In genomic region chr17:58382108-58382884, GRCh38 we compare ENCODE assay signal across 9 cellular contexts. TPM values are rescaled to one million over a fixed set of nuclear protein-coding genes. Genes with fewer than 3 reads are reported as not detected.
DNase-seq lines count a peak whose midpoint lies in the region; ATAC-seq and TF ChIP-seq lines count a peak whose summit lies in the region.
"Had no signal": no experiment of that assay in that cellular context is flagged by ENCODE, and none has a peak within 500 bp of the region (broad histone marks: within the 10 kb centered on the region; RNA-seq: fewer than 3 reads in every experiment).

No MANE protein-coding gene starts in this region.

- 0 out of 2 replicates have a peak overlapping the region, but pooled peaks have one; percentile 5 for H3K4me2 ChIP-seq in HCT116 (ENCODE audit: low read length)
- no peak overlapping the region for H3K4me2 ChIP-seq in neural progenitor cell

- H3K79me2 ChIP-seq in HCT116 (ENCODE audit: insufficient read depth, low read length) (peaks cover 96% of the 10 kb centered on the region), neural progenitor cell (ENCODE audit: low read depth) (no peaks in the 10 kb centered on the region)

- no peak overlapping the region for H3K4me3 ChIP-seq in HCT116 (replicated peaks in 1 of 2; ENCODE audit: low read depth in 1 of 2, low read length in 2 of 2)
- no peak overlapping the region for H3K4me3 ChIP-seq in neural progenitor cell

- peaks cover 0 to 7% of the 10 kb centered on the region in 2 experiments; a peak in 1 of 4 replicates for H3K36me3 ChIP-seq in HCT116 (ENCODE audit: control insufficient read depth in 1 of 2, insufficient read depth in 2 of 2, low read length in 2 of 2)
- H3K36me3 ChIP-seq in neural progenitor cell = no peaks in the 10 kb centered on the region

- RAD21 ChIA-PET in HCT116 (lab: Charles Lee; ENCODE audit: low non-redundant PET in 1 of 2, low total read pairs in 2 of 2, uncharacterized antibody in 2 of 2, unreplicated experiment in 2 of 2) = no interaction called here

- H3K4me1 Mint-ChIP-seq in WTC11 (peaks cover 25% of the 10 kb centered on the region), neural progenitor cell (peaks cover 26% of the 10 kb centered on the region)

- no peak for DNase-seq in HCT116 (ENCODE audit: low read depth, low spot score)
- DNase-seq in WTC11 (ENCODE audit: low spot score) = no peak
- DNase-seq in neural progenitor cell (ENCODE audit: low spot score) = no peak
- DNase-seq in effector CD8-positive, alpha-beta T cell (lab: John Stamatoyannopoulos, UW) = no peak
- no peak for DNase-seq in GM13976 (ENCODE audit: low spot score)
- DNase-seq: activated CD4-positive, alpha-beta T cell treated with anti-CD3 and anti-CD28 coated beads, Interleukin-2, amount 50 U/mL, for 48 hours had no signal

- CTCF ChIA-PET in HCT116 (lab: Charles Lee) = no interaction called here
- CTCF ChIA-PET in WTC11 (lab: Charles Lee) = interaction anchor here (0.5 to 1.9 kb wide), 2 partner anchors 35 to 562 kb away, joined by 3 to 4 read pairs; partner anchors contain the start of gene RNF43

- H3K4me3 Mint-ChIP-seq in WTC11 (no peak overlapping the region), neural progenitor cell (no peak overlapping the region)

- no peak overlapping the region for H3K9ac ChIP-seq in HCT116 (ENCODE audit: low read length)
- H3K9ac ChIP-seq in neural progenitor cell = no peak overlapping the region

- TF ChIP-seq RAD21 in HCT116 (IDR thresholded peaks at IDR 0.05; ENCODE audit: low read depth) = no peak

- TF ChIP-seq POLR2A in HCT116 (IDR thresholded peaks at IDR 0.05; ENCODE audit: borderline replicate concordance, extremely low read depth, insufficient read depth, insufficient read length) = no peak

- no peaks in the 10 kb centered on the region for H3K9me3 ChIP-seq in HCT116 (ENCODE audit: control insufficient read depth in 1 of 2, insufficient read depth in 1 of 2, low read depth in 1 of 2, low read length in 2 of 2)
- H3K9me3 ChIP-seq in neural progenitor cell (ENCODE audit: low read depth) = no peaks in the 10 kb centered on the region

- H3K27me3 Mint-ChIP-seq in WTC11 (ENCODE audit: low read depth) (no peaks in the 10 kb centered on the region), neural progenitor cell (ENCODE audit: insufficient read depth, low read depth) (no peaks in the 10 kb centered on the region)

- H3K36me3 Mint-ChIP-seq in WTC11 (no peaks in the 10 kb centered on the region), neural progenitor cell (no peaks in the 10 kb centered on the region)

- no peak overlapping the region for H3K27ac ChIP-seq in HCT116 (ENCODE audit: low read depth, low read length)
- H3K27ac ChIP-seq in neural progenitor cell = no peak overlapping the region

- TF ChIP-seq CTCF in HCT116 (IDR thresholded peaks at IDR 0.05 in 2 of 3, conservative IDR thresholded peaks at IDR 0.05 in 1 of 3; ENCODE audit: borderline replicate concordance in 1 of 3, insufficient read depth in 1 of 3, low read depth in 2 of 3, low read length in 2 of 3) (no peak), WTC11 (IDR thresholded peaks at IDR 0.05) (no peak), neural progenitor cell (IDR thresholded peaks at IDR 0.05) (no peak), GM13976 (IDR thresholded peaks at IDR 0.05; ENCODE audit: borderline replicate concordance, control extremely low read depth, extremely low read depth, insufficient read depth, missing control alignments) (no peak)

- BruUV-seq in HCT116 (replicated peaks; lab: Mats Ljungman, UMichigan) = no TSS peak

- no peaks in the 10 kb centered on the region for H3K9me2 ChIP-seq in HCT116 (ENCODE audit: insufficient read depth)

- POLR2A ChIA-PET in HCT116 (lab: Charles Lee) (interaction anchor here (3.1 kb wide), 1 partner anchor 35 kb away, joined by 11 read pairs; the partner anchor contains the start of gene RNF43), WTC11 (lab: Charles Lee) (no interaction called here)

- H4K20me1 ChIP-seq in HCT116 (ENCODE audit: insufficient read depth) (no peaks in the 10 kb centered on the region), neural progenitor cell (ENCODE audit: low read depth) (no peaks in the 10 kb centered on the region)

- in situ Hi-C loops in GM13976 (cut with MboI; ENCODE audit: low sequenced_read_pairs, unreplicated experiment) = no loop called here

- no peaks in the 10 kb centered on the region for H3K9me3 Mint-ChIP-seq in WTC11
- no peaks in the 10 kb centered on the region for H3K9me3 Mint-ChIP-seq in neural progenitor cell

- no peaks in the 10 kb centered on the region for H3K27me3 ChIP-seq in HCT116 (ENCODE audit: insufficient read depth, low read length)
- H3K27me3 ChIP-seq in neural progenitor cell = no peaks in the 10 kb centered on the region

- intact Hi-C loops in HCT116 (cut with micrococcal nuclease) = no loop called here

- H3K27ac Mint-ChIP-seq in WTC11 = no peak overlapping the region
- peak overlapping the region; percentile 50 for H3K27ac Mint-ChIP-seq in neural progenitor cell

- peaks cover 87 to 99% of the 10 kb centered on the region in 2 experiments for H3K4me1 ChIP-seq in HCT116 (ENCODE audit: control insufficient read depth in 1 of 2, insufficient read depth in 2 of 2, low read length in 2 of 2)
- H3K4me1 ChIP-seq in neural progenitor cell = no peaks in the 10 kb centered on the region

- H2AFZ ChIP-seq in HCT116 (ENCODE audit: low read depth, low read length, poor library complexity, severe bottlenecking) = no peak overlapping the region
- H2AFZ ChIP-seq in neural progenitor cell (replicated peaks) = no peak overlapping the region

- ATAC-seq in GM18517 (IDR thresholded peaks at IDR 0.05; ENCODE audit: unreplicated experiment) (peak; percentile 71), HCT116 (no peak), WTC11 (no peak), GM21526 (IDR thresholded peaks at IDR 0.05; ENCODE audit: low FRiP score, unreplicated experiment) (no peak)

- no peaks in the 10 kb centered on the region for H3F3A ChIP-seq in neural progenitor cell (ENCODE audit: low read depth)

TF ChIP-seq in HCT116, 20 proteins besides CTCF, POLR2A, EP300 and RAD21 (continues in another document):
- no peak for TF ChIP-seq YY1 (IDR thresholded peaks at IDR 0.05; ENCODE audit: extremely low read depth, insufficient replicate concordance, low read depth, low read length)
- no peak for TF ChIP-seq ZBTB33 (IDR thresholded peaks at IDR 0.05; ENCODE audit: extremely low read depth, insufficient replicate concordance, low read length)
- TF ChIP-seq FOSL1 (IDR thresholded peaks at IDR 0.05; ENCODE audit: low read depth) = no peak
- TF ChIP-seq SRF (IDR thresholded peaks at IDR 0.05; ENCODE audit: low read depth) = no peak
- TF ChIP-seq TCF7L2 (IDR thresholded peaks at IDR 0.05; ENCODE audit: borderline replicate concordance, extremely low read depth, insufficient read depth, insufficient read length) = no peak
- TF ChIP-seq ZFX (IDR thresholded peaks at IDR 0.05) = no peak

TF ChIP-seq in WTC11, 78 proteins besides CTCF, POLR2A, EP300 and RAD21:
- TF ChIP-seq TEAD1 (CRISPR knock-in tag; IDR thresholded peaks at IDR 0.05) (no peak), GABPB1 (CRISPR knock-in tag; IDR thresholded peaks at IDR 0.05) (peak; percentile 37; the same call in 1 of the 2 replicates)

RNA-seq across cellular contexts. Expression of gene SUPT4H1, which starts 30.3 kb away (rescaled TPM):
- total RNA-seq in HCT116 (2021; ENCODE audit: unreplicated experiment) (118 TPM), WTC11 (2021) (85.5 to 91.1 TPM (median 89.3 TPM) in 3 replicates), neural progenitor cell (ENCODE audit: low replicate concordance) (60.2 and 103 TPM in 2 replicates)
- polyA plus RNA-seq in HCT116 (2012) = 121 and 141 TPM in 2 replicates

RNA-seq across cellular contexts. Expression of gene RNF43, which starts 35.0 kb away (rescaled TPM):
- 42.2 TPM for total RNA-seq in HCT116 (2021; ENCODE audit: unreplicated experiment)
- 21.7 and 27.6 TPM in 2 replicates for polyA plus RNA-seq in HCT116 (2012)
- total RNA-seq in WTC11 (2021) = 3.2 to 3.6 TPM (median 3.5 TPM) in 3 replicates
- total RNA-seq in neural progenitor cell (ENCODE audit: low replicate concordance) = 0.50 TPM in 1 of 2 replicates, not detected in the other
- total RNA-seq: NCI-H460 had no signal

RNA-seq across cellular contexts. Expression of gene TSPOAP1, which starts 53.7 kb away (rescaled TPM):
- total RNA-seq in HCT116 (2021; ENCODE audit: unreplicated experiment) = 0.27 TPM
- polyA plus RNA-seq in HCT116 (2012) = 0.05 TPM in 1 of 2 replicates, not detected in the other
- total RNA-seq in WTC11 (2021) = 10.9 to 19.0 TPM (median 16.4 TPM) in 3 replicates
- 13.8 and 48.7 TPM in 2 replicates for total RNA-seq in neural progenitor cell (ENCODE audit: low replicate concordance)
- total RNA-seq: NCI-H460 had no signal
